25 cellular contexts compared by ENCODE assay signal in the genomic region with DNA sequence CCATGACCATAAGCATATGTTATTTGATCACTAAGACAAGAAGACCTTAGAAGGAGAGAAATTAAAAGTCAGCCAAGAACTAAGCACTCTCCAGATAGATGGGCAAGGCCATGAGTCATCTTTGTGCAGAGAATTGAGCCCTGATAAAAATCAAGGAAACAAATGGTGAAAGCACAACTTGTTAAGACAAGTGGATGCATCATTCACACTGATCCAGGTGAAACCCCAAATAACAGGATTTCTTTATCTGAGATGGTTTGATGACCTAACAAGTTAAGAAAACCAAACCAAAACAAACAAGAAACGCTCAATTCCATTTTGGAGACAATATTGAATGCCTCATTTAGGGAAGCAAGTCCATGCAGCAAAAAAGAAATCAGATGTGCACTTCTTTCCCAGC.
DNase-seq lines count a peak whose midpoint lies in the region; ATAC-seq, FAIRE-seq and TF ChIP-seq lines count a peak whose summit lies in the region.
"Had no signal": no experiment of that assay in that cellular context is flagged by ENCODE, and none has a peak within 500 bp of the region (broad histone marks: within the 10 kb centered on the region; RNA-seq: fewer than 3 reads in every experiment).

No MANE protein-coding gene starts in this region.

- H3K9me3 ChIP-seq in astrocyte (ENCODE audit: insufficient read depth, low read depth, low read length) (no peaks in the 10 kb centered on the region), body of pancreas (no peaks in the 10 kb centered on the region)
- H3K9me3 ChIP-seq: ascending aorta, tibial nerve had no signal

- H3K27ac ChIP-seq in astrocyte (ENCODE audit: low read depth, low read length) (no peak overlapping the region), body of pancreas (no peak overlapping the region)
- H3K27ac ChIP-seq: ascending aorta, tibial nerve had no signal

- H3K9ac ChIP-seq in astrocyte (ENCODE audit: low read length) = no peak overlapping the region

- WGBS in body of pancreas, 2 donors = 85 to 86% methylated on average over 1 of the region's 1 CpG

- H3K9me3 Mint-ChIP-seq in astrocyte (ENCODE audit: unreplicated experiment) = no peaks in the 10 kb centered on the region
- no peaks in the 10 kb centered on the region for H3K9me3 Mint-ChIP-seq in activated naive CD8-positive, alpha-beta T cell treated with anti-CD3 and anti-CD28 coated beads for 36 hours
- H3K9me3 Mint-ChIP-seq in stimulated activated memory B cell treated with anti-CD40 and anti-IgM and Interleukin-4, amounts not matched to agents 10 μg/mL and 1 μg/mL and 100 μg/mL, for 72 hours = peaks cover 3% of the 10 kb centered on the region
- H3K9me3 Mint-ChIP-seq: activated B cell treated with CpG ODN at 0.5 μM for 24 hours; activated CD4-positive, alpha-beta memory T cell treated with anti-CD3 and anti-CD28 coated beads for 36 hours; CD8-positive, alpha-beta T cell; effector memory CD8-positive, alpha-beta T cell; natural killer cell had no signal

- no peak overlapping the region for H3K4me3 ChIP-seq in astrocyte (ENCODE audit: insufficient read depth, low read depth, low read length)
- no peak overlapping the region for H3K4me3 ChIP-seq in body of pancreas
- H3K4me3 ChIP-seq: ascending aorta, tibial nerve had no signal

- H3K36me3 Mint-ChIP-seq in astrocyte (ENCODE audit: low read depth, unreplicated experiment) = no peaks in the 10 kb centered on the region
- peaks cover under 1% of the 10 kb centered on the region for H3K36me3 Mint-ChIP-seq in activated naive CD8-positive, alpha-beta T cell treated with anti-CD3 and anti-CD28 coated beads for 36 hours
- H3K36me3 Mint-ChIP-seq in stimulated activated memory B cell treated with anti-CD40 and anti-IgM and Interleukin-4, amounts not matched to agents 10 μg/mL and 1 μg/mL and 100 μg/mL, for 72 hours = no peaks in the 10 kb centered on the region
- H3K36me3 Mint-ChIP-seq: activated CD4-positive, alpha-beta memory T cell treated with anti-CD3 and anti-CD28 coated beads for 36 hours; CD8-positive, alpha-beta T cell; natural killer cell had no signal

- intact Hi-C loops in body of pancreas (cut with DNase I) = no loop called here
- intact Hi-C loops in Right ventricle myocardium superior (cut with DNase I) = no loop called here

- H3K36me3 ChIP-seq in astrocyte (ENCODE audit: insufficient read depth, low read length) (no peaks in the 10 kb centered on the region), body of pancreas (replicated peaks in 1 of 2; ENCODE audit: insufficient read depth in 1 of 2, low read depth in 2 of 2) (no peaks in the 10 kb centered on the region)

- H3K79me2 ChIP-seq in astrocyte (ENCODE audit: insufficient read depth, low read length) = no peaks in the 10 kb centered on the region

- H3K27me3 ChIP-seq in astrocyte (ENCODE audit: insufficient read depth, low read length) = no peaks in the 10 kb centered on the region
- no peaks in the 10 kb centered on the region for H3K27me3 ChIP-seq in body of pancreas
- H3K27me3 ChIP-seq: ascending aorta, tibial nerve had no signal

- no peak for ATAC-seq in body of pancreas
- ATAC-seq in Right ventricle myocardium superior (ENCODE audit: poor library complexity) = no peak
- no peak for ATAC-seq in stimulated activated memory B cell treated with anti-CD40 and anti-IgM and Interleukin-4, amounts not matched to agents 10 μg/mL and 1 μg/mL and 100 μg/mL, for 72 hours
- ATAC-seq: CD8-positive, alpha-beta T cell; effector memory CD8-positive, alpha-beta T cell; HepG2; natural killer cell had no signal

- H3K4me1 Mint-ChIP-seq in astrocyte (ENCODE audit: low read depth, unreplicated experiment) = no peaks in the 10 kb centered on the region
- H3K4me1 Mint-ChIP-seq in activated naive CD8-positive, alpha-beta T cell treated with anti-CD3 and anti-CD28 coated beads for 36 hours = peaks cover 3% of the 10 kb centered on the region
- H3K4me1 Mint-ChIP-seq in stimulated activated memory B cell treated with anti-CD40 and anti-IgM and Interleukin-4, amounts not matched to agents 10 μg/mL and 1 μg/mL and 100 μg/mL, for 72 hours = no peaks in the 10 kb centered on the region
- H3K4me1 Mint-ChIP-seq: activated B cell treated with CpG ODN at 0.5 μM for 24 hours, natural killer cell had no signal

- TF ChIP-seq CTCF in astrocyte (IDR thresholded peaks at IDR 0.05; ENCODE audit: insufficient read depth, low read depth, low read length) (no peak), body of pancreas (IDR thresholded peaks at IDR 0.05) (no peak)

- no peak for TF ChIP-seq POLR2A in body of pancreas (IDR thresholded peaks at IDR 0.05)

- H4K20me1 ChIP-seq in astrocyte (ENCODE audit: insufficient read depth, low read length) = no peaks in the 10 kb centered on the region

- no peak overlapping the region for H2AFZ ChIP-seq in astrocyte (ENCODE audit: low read depth, low read length)

- FAIRE-seq in astrocyte (lab: Jason Lieb, UNC) = no peak
- FAIRE-seq: HepG2, kidney had no signal

- peaks cover 16% of the 10 kb centered on the region for H3K4me1 ChIP-seq in astrocyte (ENCODE audit: insufficient read depth, low read length)
- H3K4me1 ChIP-seq in body of pancreas = no peaks in the 10 kb centered on the region
- H3K4me1 ChIP-seq: ascending aorta, tibial nerve had no signal

- DNase-seq in EL = peak; percentile 43
- DNase-seq in LHCN-M2 (ENCODE audit: low read depth) = peak; percentile 30
- DNase-seq in astrocyte (ENCODE audit: low read depth) = peak; percentile 62
- DNase-seq in iris pigment epithelial cell (ENCODE audit: low read depth) = peak; percentile 38
- no peak for DNase-seq in body of pancreas
- DNase-seq in Right ventricle myocardium superior = no peak
- DNase-seq in activated naive CD8-positive, alpha-beta T cell treated with anti-CD3 and anti-CD28 coated beads for 36 hours = no peak
- DNase-seq: activated B cell treated with CpG ODN at 0.5 μM for 24 hours; activated CD4-positive, alpha-beta memory T cell treated with anti-CD3 and anti-CD28 coated beads for 36 hours; activated naive CD4-positive, alpha-beta T cell treated with Interleukin-2 at 50 U/mL for 16 hours; CD8-positive, alpha-beta T cell; effector memory CD8-positive, alpha-beta T cell; kidney; MM.1S; natural killer cell; NCI-H1694 treated with DMSO at 0.1 percent for 48 hours; NCI-H510A; posterior cingulate gyrus; SHP77; stimulated activated naive CD4-positive, alpha-beta T cell treated with Interleukin-2 at 50 U/mL for 16 hours; T-helper 1 cell had no signal

- H3K4me3 Mint-ChIP-seq in astrocyte (ENCODE audit: unreplicated experiment) = no peak overlapping the region
- no peak overlapping the region for H3K4me3 Mint-ChIP-seq in activated naive CD8-positive, alpha-beta T cell treated with anti-CD3 and anti-CD28 coated beads for 36 hours
- H3K4me3 Mint-ChIP-seq in stimulated activated memory B cell treated with anti-CD40 and anti-IgM and Interleukin-4, amounts not matched to agents 10 μg/mL and 1 μg/mL and 100 μg/mL, for 72 hours = no peak overlapping the region
- H3K4me3 Mint-ChIP-seq: activated B cell treated with CpG ODN at 0.5 μM for 24 hours; activated CD4-positive, alpha-beta memory T cell treated with anti-CD3 and anti-CD28 coated beads for 36 hours; CD8-positive, alpha-beta T cell; effector memory CD8-positive, alpha-beta T cell; natural killer cell had no signal

- no peak overlapping the region for H3K4me2 ChIP-seq in astrocyte (ENCODE audit: low read length)

- H3K27ac Mint-ChIP-seq in astrocyte (ENCODE audit: unreplicated experiment) = no peak overlapping the region
- no peak overlapping the region for H3K27ac Mint-ChIP-seq in activated naive CD8-positive, alpha-beta T cell treated with anti-CD3 and anti-CD28 coated beads for 36 hours
- no peak overlapping the region for H3K27ac Mint-ChIP-seq in stimulated activated memory B cell treated with anti-CD40 and anti-IgM and Interleukin-4, amounts not matched to agents 10 μg/mL and 1 μg/mL and 100 μg/mL, for 72 hours
- H3K27ac Mint-ChIP-seq: activated B cell treated with CpG ODN at 0.5 μM for 24 hours; activated CD4-positive, alpha-beta memory T cell treated with anti-CD3 and anti-CD28 coated beads for 36 hours; CD8-positive, alpha-beta T cell; effector memory CD8-positive, alpha-beta T cell; natural killer cell had no signal

- H3K27me3 Mint-ChIP-seq in astrocyte (ENCODE audit: low read depth, unreplicated experiment) = no peaks in the 10 kb centered on the region
- no peaks in the 10 kb centered on the region for H3K27me3 Mint-ChIP-seq in activated naive CD8-positive, alpha-beta T cell treated with anti-CD3 and anti-CD28 coated beads for 36 hours
- H3K27me3 Mint-ChIP-seq in stimulated activated memory B cell treated with anti-CD40 and anti-IgM and Interleukin-4, amounts not matched to agents 10 μg/mL and 1 μg/mL and 100 μg/mL, for 72 hours = no peaks in the 10 kb centered on the region
- H3K27me3 Mint-ChIP-seq: activated B cell treated with CpG ODN at 0.5 μM for 24 hours; activated CD4-positive, alpha-beta memory T cell treated with anti-CD3 and anti-CD28 coated beads for 36 hours; effector memory CD8-positive, alpha-beta T cell had no signal

Comparison
In these comparisons a context has a peak if more than half of its experiments do, and no peak if none do; other contexts are left out.
1. DNase-seq: peak in EL (single experiment), LHCN-M2 (single experiment), astrocyte (single experiment) and iris pigment epithelial cell (single experiment); none in body of pancreas (0 of 4), Right ventricle myocardium superior (single experiment) and activated naive CD8-positive, alpha-beta T cell treated with anti-CD3 and anti-CD28 coated beads for 36 hours (single experiment).